ENCODE assay signal across 1 cellular context in the genomic region with DNA sequence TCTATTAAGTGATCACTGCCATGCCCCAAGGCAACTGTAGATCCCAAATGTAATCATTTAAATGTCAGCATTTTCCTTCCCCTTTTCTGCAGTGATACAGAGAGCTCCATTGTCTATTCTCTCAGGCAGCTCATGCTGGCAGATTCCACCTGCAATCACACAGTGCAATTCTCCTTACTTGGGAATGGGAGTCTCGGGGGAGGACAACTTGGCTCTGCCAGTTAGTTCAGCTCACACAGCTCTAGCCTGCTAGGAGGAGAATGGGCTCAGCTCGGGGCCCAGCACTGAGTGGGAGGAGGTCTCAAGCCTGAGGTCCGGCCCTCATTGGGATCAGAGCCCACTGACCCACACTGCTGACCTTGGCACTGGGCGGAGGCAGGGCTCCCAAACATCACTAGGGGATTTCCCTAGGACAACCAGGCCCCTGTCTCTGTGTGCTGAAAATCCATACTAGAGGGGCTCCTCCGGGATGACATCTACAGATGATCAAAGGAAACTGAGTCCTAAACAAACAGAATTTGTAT.
TF ChIP-seq lines count a peak whose summit lies in the region.

No MANE protein-coding gene starts in this region.

TF ChIP-seq in HepG2, 621 proteins besides CTCF, POLR2A, EP300 and RAD21 (continued from another document):
- TF ChIP-seq MNT (IDR thresholded peaks at IDR 0.05) (no peak), ZNF776 (CRISPR knock-in tag; IDR thresholded peaks at IDR 0.05) (no peak)
